Comparison of ENCODE assay signal across 1 cellular context in genomic region chr1:145926706-145927072, GRCh38.
TF ChIP-seq lines count a peak whose summit lies in the region.

No MANE protein-coding gene starts in this region.

TF ChIP-seq in GM12878, 131 proteins besides CTCF, POLR2A, EP300 and RAD21:
- TF ChIP-seq NRF1 (conservative IDR thresholded peaks at IDR 0.05; ENCODE audit: low read depth, low read length) (no peak), RUNX3 (IDR thresholded peaks at IDR 0.05; ENCODE audit: low read length) (peak; percentile 31; the same call in 1 of the 2 replicates), JUNB (IDR thresholded peaks at IDR 0.05) (peak; percentile 19; the same call in 1 of the 2 replicates), BCL3 (IDR thresholded peaks at IDR 0.05; ENCODE audit: borderline replicate concordance, insufficient read depth, low read depth, low read length, poor library complexity, severe bottlenecking) (no peak)
